In genomic region chr12:57011438-57012424, GRCh38 we compare ENCODE assay signal across 11 cellular contexts. TPM values are rescaled to one million over a fixed set of nuclear protein-coding genes. Genes with fewer than 3 reads are reported as not detected.
DNase-seq lines count a peak whose midpoint lies in the region; ATAC-seq, FAIRE-seq and TF ChIP-seq lines count a peak whose summit lies in the region.
"Had no signal": no experiment of that assay in that cellular context is flagged by ENCODE, and none has a peak within 500 bp of the region (broad histone marks: within the 10 kb centered on the region; RNA-seq: fewer than 3 reads in every experiment).

No MANE protein-coding gene starts in this region.

- no peaks in the 10 kb centered on the region for H3K9me3 Mint-ChIP-seq in effector memory CD8-positive, alpha-beta T cell

- H3K9ac ChIP-seq in Karpas-422 (ENCODE audit: low read length), result 0 out of 2 replicates have a peak overlapping the region, but pooled peaks have one; percentile 16

- H3K36me3 ChIP-seq in Karpas-422 (ENCODE audit: insufficient read depth, low read length) (no peaks in the 10 kb centered on the region), adrenal gland (replicated peaks in 1 of 2) (no peaks in the 10 kb centered on the region)
- H3K36me3 ChIP-seq: esophagus squamous epithelium had no signal

- H3K4me3 ChIP-seq in Karpas-422 (ENCODE audit: low read length) (no peak overlapping the region), adrenal gland (no peak overlapping the region)
- H3K4me3 ChIP-seq: esophagus squamous epithelium, skin epidermis had no signal

- intact Hi-C loops in adrenal gland (cut with DNase I), result loop anchor here (5.0 kb wide), 2 partner anchors 46 to 51 kb away; no protein-coding TSS in a partner anchor

- no peak overlapping the region for H3K4me2 ChIP-seq in Karpas-422 (ENCODE audit: low read depth, low read length, poor library complexity, severe bottlenecking)

- peaks cover 11 to 15% of the 10 kb centered on the region in 2 donors for H3K4me1 Mint-ChIP-seq in effector memory CD8-positive, alpha-beta T cell (ENCODE audit: low read depth in 2 of 2)

- no peak for TF ChIP-seq POLR2A in adrenal gland (IDR thresholded peaks at IDR 0.05)

- peaks cover 25 to 46% of the 10 kb centered on the region in 2 donors for H3K27me3 Mint-ChIP-seq in effector memory CD8-positive, alpha-beta T cell

- TF ChIP-seq CTCF in adrenal gland (IDR thresholded peaks at IDR 0.05), result no peak

- no peaks in the 10 kb centered on the region for H3K36me3 Mint-ChIP-seq in effector memory CD8-positive, alpha-beta T cell (ENCODE audit: insufficient read depth)

- H3K27ac Mint-ChIP-seq in effector memory CD8-positive, alpha-beta T cell, result peak overlapping the region in 1 of 2 donors; percentile 20

- ATAC-seq in GM21423 (IDR thresholded peaks at IDR 0.05; ENCODE audit: unreplicated experiment), result peak; percentile 47
- peak; percentile 70 for ATAC-seq in effector memory CD8-positive, alpha-beta T cell (replicated peaks)

- H3K27ac ChIP-seq in Karpas-422 (ENCODE audit: low read length) (no peak overlapping the region), adrenal gland (no peak overlapping the region)
- H3K27ac ChIP-seq: esophagus squamous epithelium, skin epidermis had no signal

- no peak overlapping the region; the same call in 1 of the 2 replicates for H2AFZ ChIP-seq in Karpas-422 (ENCODE audit: low read length)

- H4K20me1 ChIP-seq in Karpas-422 (ENCODE audit: insufficient read depth, low read depth, low read length), result no peaks in the 10 kb centered on the region

- H3K4me1 ChIP-seq in Karpas-422 (ENCODE audit: low read length) (peaks cover 10% of the 10 kb centered on the region), adrenal gland (replicated peaks in 1 of 2) (peaks cover 0 to 9% of the 10 kb centered on the region in 2 donors)

- no peaks in the 10 kb centered on the region for H3K9me2 ChIP-seq in Karpas-422 (replicated peaks; ENCODE audit: insufficient read depth, low read length)

- H3K27me3 ChIP-seq in Karpas-422 (ENCODE audit: low read length), result no peaks in the 10 kb centered on the region
- no peaks in the 10 kb centered on the region for H3K27me3 ChIP-seq in adrenal gland

- WGBS in adrenal gland, 4 donors, result 72 to 74% (median 73%) methylated on average over 11 to 12 of the region's 12 CpGs

- no peak overlapping the region for H3K4me3 Mint-ChIP-seq in effector memory CD8-positive, alpha-beta T cell

- no peaks in the 10 kb centered on the region for H3K79me2 ChIP-seq in Karpas-422 (ENCODE audit: low read length)

- H3K9me3 ChIP-seq in Karpas-422 (ENCODE audit: low read length), result no peaks in the 10 kb centered on the region
- no peaks in the 10 kb centered on the region for H3K9me3 ChIP-seq in adrenal gland (replicated peaks in 1 of 3)
- H3K9me3 ChIP-seq: esophagus squamous epithelium had no signal

- FAIRE-seq in GM18507 (lab: Jason Lieb, UNC), result peak; percentile 56

- DNase-seq in GM18507 (ENCODE audit: extremely low spot score, insufficient read length, low read depth), result no peak
- DNase-seq in Karpas-422, result no peak
- no peak for DNase-seq in effector memory CD8-positive, alpha-beta T cell
- no peak for DNase-seq in adrenal gland
- DNase-seq in NCI-H2196 (lab: John Stamatoyannopoulos, UW; ENCODE audit: unreplicated experiment), result no peak
- no peak for DNase-seq in retina
- DNase-seq in NCI-H1436 treated with DMSO at 0.1 percent for 48 hours (lab: John Stamatoyannopoulos, UW), result no peak
- DNase-seq: esophagus squamous epithelium, NCI-H2171 treated with DMSO at 0.1 percent for 48 hours had no signal

RNA-seq across cellular contexts. Expression of gene TAC3, which starts 4.6 kb away (rescaled TPM):
- total RNA-seq in Karpas-422 (2014; rRNA removed; shearing (Covaris generic); ENCODE audit: low replicate concordance), result not detected in 2 replicates
- total RNA-seq in adrenal gland, result under 1 TPM in 1 of 8 donors, not detected in 7; 0.46 TPM
- 1 to 10 TPM in 1 of 3 donors, not detected in 2; 1.1 TPM for polyA plus RNA-seq in adrenal gland
- total RNA-seq: esophagus squamous epithelium had no signal

RNA-seq across cellular contexts. Expression of gene ZBTB39, which starts 5.4 kb away (rescaled TPM):
- total RNA-seq in Karpas-422 (2014; rRNA removed; shearing (Covaris generic); ENCODE audit: low replicate concordance), result 10.0 and 10.7 TPM in 2 replicates
- total RNA-seq in adrenal gland, result 1 to 10 TPM; 3.2 to 6.0 (median 4.1) TPM
- 1 to 10 TPM; 1.4 to 2.7 (median 1.5) TPM for polyA plus RNA-seq in adrenal gland

RNA-seq across cellular contexts. Expression of gene MYO1A, which starts 38.2 kb away (rescaled TPM):
- 0.11 and 3.8 TPM in 2 replicates for total RNA-seq in Karpas-422 (2014; rRNA removed; shearing (Covaris generic); ENCODE audit: low replicate concordance)
- total RNA-seq in adrenal gland, result 1 to 10 TPM in 3 of 8 donors, under 1 TPM in 4, not detected in 1; under 0.01 to 1.6 (median 0.53) TPM
- polyA plus RNA-seq in adrenal gland, result under 1 TPM; 0.46 to 0.88 (median 0.64) TPM

RNA-seq across cellular contexts. Expression of gene RDH16, which starts 54.3 kb away (rescaled TPM):
- 0.11 TPM in 1 of 2 replicates, not detected in the other for total RNA-seq in Karpas-422 (2014; rRNA removed; shearing (Covaris generic); ENCODE audit: low replicate concordance)
- total RNA-seq in adrenal gland, result under 1 TPM in 7 of 8 donors, not detected in 1; 0.32 to 0.72 (median 0.44) TPM
- polyA plus RNA-seq in adrenal gland, result 1 to 10 TPM in 1 of 3 donors, under 1 TPM in 2; 0.05 to 1.1 (median 0.61) TPM
